ENCODE assay signal across 1 cellular context in the genomic region with DNA sequence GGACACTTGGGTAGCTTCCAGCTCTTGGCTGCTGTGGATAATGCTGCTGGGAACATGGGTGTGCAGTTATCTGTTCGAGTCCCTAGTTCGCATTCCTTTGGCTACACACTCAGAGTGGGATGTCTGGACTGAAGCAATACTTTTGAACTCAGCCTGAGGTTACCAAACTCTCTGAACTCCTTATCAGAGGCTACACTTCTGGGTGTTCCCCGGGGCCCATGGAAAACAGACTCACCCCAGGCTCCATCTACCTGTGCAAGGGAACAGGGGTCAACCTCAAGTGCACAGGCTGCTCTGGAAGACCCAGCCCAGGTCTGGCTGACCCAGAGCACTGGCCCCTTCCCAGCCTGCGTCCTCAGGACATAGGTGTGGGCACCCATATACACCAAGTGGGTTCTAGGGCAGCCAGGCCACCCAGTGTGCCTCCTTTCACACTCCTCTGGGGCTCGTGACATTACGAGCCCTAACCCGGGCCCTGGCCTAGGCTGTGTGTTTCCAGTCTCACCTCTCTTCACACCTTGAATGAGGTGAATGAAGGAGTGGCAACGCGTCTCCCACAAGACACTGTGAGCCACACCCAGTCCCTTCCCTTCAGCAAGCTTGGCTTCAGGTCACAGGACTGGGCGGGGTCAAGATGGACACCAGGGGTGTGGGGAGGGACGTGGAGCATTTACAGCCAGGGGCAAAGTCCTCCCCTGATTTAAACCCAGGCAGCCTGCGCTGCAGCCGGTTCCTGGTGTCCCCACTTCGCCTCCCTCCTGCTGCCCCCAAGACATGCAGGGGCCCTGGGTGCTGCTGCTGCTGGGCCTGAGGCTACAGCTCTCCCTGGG.
TF ChIP-seq lines count a peak whose summit lies in the region.

A gene (plus strand): TSS at position 728 of the 830 bp plus-strand sequence. CDS start 47 bp downstream, at position 775.

TF ChIP-seq in K562, 482 proteins besides CTCF, POLR2A, EP300 and RAD21 (continued from another document):
- TF ChIP-seq, protein P1, sequence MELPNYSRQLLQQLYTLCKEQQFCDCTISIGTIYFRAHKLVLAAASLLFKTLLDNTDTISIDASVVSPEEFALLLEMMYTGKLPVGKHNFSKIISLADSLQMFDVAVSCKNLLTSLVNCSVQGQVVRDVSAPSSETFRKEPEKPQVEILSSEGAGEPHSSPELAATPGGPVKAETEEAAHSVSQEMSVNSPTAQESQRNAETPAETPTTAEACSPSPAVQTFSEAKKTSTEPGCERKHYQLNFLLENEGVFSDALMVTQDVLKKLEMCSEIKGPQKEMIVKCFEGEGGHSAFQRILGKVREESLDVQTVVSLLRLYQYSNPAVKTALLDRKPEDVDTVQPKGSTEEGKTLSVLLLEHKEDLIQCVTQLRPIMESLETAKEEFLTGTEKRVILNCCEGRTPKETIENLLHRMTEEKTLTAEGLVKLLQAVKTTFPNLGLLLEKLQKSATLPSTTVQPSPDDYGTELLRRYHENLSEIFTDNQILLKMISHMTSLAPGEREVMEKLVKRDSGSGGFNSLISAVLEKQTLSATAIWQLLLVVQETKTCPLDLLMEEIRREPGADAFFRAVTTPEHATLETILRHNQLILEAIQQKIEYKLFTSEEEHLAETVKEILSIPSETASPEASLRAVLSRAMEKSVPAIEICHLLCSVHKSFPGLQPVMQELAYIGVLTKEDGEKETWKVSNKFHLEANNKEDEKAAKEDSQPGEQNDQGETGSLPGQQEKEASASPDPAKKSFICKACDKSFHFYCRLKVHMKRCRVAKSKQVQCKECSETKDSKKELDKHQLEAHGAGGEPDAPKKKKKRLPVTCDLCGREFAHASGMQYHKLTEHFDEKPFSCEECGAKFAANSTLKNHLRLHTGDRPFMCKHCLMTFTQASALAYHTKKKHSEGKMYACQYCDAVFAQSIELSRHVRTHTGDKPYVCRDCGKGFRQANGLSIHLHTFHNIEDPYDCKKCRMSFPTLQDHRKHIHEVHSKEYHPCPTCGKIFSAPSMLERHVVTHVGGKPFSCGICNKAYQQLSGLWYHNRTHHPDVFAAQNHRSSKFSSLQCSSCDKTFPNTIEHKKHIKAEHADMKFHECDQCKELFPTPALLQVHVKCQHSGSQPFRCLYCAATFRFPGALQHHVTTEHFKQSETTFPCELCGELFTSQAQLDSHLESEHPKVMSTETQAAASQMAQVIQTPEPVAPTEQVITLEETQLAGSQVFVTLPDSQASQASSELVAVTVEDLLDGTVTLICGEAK (IDR thresholded peaks at IDR 0.05): no peak
- TF ChIP-seq, protein P1 (CRISPR knock-in tag; IDR thresholded peaks at IDR 0.05): no peak
- TF ChIP-seq, protein P2, sequence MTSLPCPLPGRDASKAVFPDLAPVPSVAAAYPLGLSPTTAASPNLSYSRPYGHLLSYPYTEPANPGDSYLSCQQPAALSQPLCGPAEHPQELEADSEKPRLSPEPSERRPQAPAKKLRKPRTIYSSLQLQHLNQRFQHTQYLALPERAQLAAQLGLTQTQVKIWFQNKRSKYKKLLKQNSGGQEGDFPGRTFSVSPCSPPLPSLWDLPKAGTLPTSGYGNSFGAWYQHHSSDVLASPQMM (CRISPR knock-in tag; IDR thresholded peaks at IDR 0.05): no peak
- no peak for TF ChIP-seq NFE2L1 (tag; IDR thresholded peaks at IDR 0.05; ENCODE audit: borderline replicate concordance, low read depth)
